ENCODE assay signal across 8 cellular contexts in the genomic region with DNA sequence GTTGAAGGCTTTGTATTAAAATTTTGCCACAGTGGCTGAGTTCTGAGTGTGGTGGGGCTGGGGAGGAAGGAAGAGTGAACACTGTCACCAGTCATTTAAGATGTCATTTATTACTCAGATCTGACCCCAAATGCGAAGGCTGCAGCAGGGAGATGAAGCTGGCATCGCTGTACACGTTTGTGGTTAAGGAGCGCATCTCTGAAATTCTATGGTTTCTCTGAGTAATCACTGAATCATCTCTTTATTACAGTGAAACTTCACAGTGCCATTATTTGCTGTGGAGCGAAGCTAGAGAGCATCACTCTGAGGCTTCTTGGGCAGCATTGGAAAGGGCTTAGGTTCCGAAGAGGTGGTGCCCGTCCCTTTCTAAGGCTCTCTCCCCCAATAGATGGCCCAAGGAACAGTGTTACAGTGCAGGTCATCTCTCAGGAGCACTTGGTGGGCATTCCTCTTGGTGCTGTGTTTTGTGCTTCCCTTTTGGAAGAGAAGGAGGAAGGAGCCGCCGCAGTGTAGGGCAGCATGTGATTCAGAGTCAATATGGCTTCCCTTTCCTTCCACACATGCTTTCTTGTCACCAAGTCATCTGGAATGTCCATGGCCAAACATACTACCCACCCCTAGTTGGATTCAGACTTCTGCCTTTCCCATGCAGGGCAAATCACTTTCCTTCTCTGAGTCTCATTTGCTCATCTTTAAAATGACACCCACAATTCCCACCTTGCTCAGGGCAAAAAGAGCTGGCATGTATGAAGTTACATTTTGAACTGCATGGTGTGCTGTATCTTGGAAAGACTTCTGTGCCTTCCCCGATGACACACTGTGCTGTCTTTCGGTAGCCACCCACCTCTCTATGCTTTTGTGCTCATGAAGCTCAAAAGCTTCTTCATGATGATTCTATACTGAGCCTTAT. TPM values are rescaled to one million over a fixed set of nuclear protein-coding genes. Genes with fewer than 3 reads are reported as not detected.
A peak's percentile ranks its signal among the peaks of the same experiment; 100 is the strongest.
DNase-seq lines count a peak whose midpoint lies in the region; ATAC-seq and TF ChIP-seq lines count a peak whose summit lies in the region.

No MANE protein-coding gene starts in this region.

- H2AK5ac ChIP-seq in neuronal stem cell (ENCODE audit: low read depth, low read length): no peak overlapping the region

- in situ Hi-C loops in KBM-7 (cut with MboI; ENCODE audit: low pct_unique_long_range_greater_than_20kb, low sequenced_read_pairs): no loop called here

- H3K79me1 ChIP-seq in neuronal stem cell (ENCODE audit: low read depth, low read length): no peaks in the 10 kb centered on the region

- no peak overlapping the region for H2BK5ac ChIP-seq in neuronal stem cell (ENCODE audit: low read length)

- H3K36me3 Mint-ChIP-seq in CD8-positive, alpha-beta memory T cell: peaks cover 0 to 5% (median 0%) of the 10 kb centered on the region in 3 donors
- H3K36me3 Mint-ChIP-seq in activated naive CD4-positive, alpha-beta T cell treated with anti-CD3 and anti-CD28 coated beads, Interleukin-2, amount 50 U/mL, for 24 hours: no peaks in the 10 kb centered on the region

- TF ChIP-seq CTCF in GM10266 (IDR thresholded peaks at IDR 0.05; ENCODE audit: control insufficient read depth, insufficient read depth, low read depth, missing control alignments) (no peak), right atrium auricular region (IDR thresholded peaks at IDR 0.05) (no peak)

- no peak overlapping the region for H4K8ac ChIP-seq in neuronal stem cell (ENCODE audit: low read depth, low read length)

- H2BK120ac ChIP-seq in neuronal stem cell (ENCODE audit: low read depth, low read length): no peak overlapping the region

- H2BK12ac ChIP-seq in neuronal stem cell (ENCODE audit: low read length): no peak overlapping the region

- no peaks in the 10 kb centered on the region for H3K9me3 Mint-ChIP-seq in CD8-positive, alpha-beta memory T cell
- no peaks in the 10 kb centered on the region for H3K9me3 Mint-ChIP-seq in activated naive CD4-positive, alpha-beta T cell treated with anti-CD3 and anti-CD28 coated beads, Interleukin-2, amount 50 U/mL, for 24 hours

- H3K9me3 ChIP-seq in CD8-positive, alpha-beta memory T cell (ENCODE audit: low read length): no peaks in the 10 kb centered on the region
- H3K9me3 ChIP-seq in neuronal stem cell (replicated peaks in 1 of 2; ENCODE audit: control insufficient read depth in 2 of 2, insufficient read depth in 1 of 2, low read depth in 1 of 2, low read length in 2 of 2) (no peaks in the 10 kb centered on the region), right atrium auricular region (no peaks in the 10 kb centered on the region)

- WGBS in neuronal stem cell (ENCODE audit: extremely low coverage in 2 of 2, insufficient read length in 2 of 2, insufficient replicate concordance in 1 of 2), 2 donors: no CpG with 5 or more reads among the region's 11 CpGs

- H3K9ac ChIP-seq in neuronal stem cell (ENCODE audit: low read depth, low read length, poor library complexity): no peak overlapping the region

- H3K27ac ChIP-seq in CD8-positive, alpha-beta memory T cell (ENCODE audit: low read depth, low read length): no peak overlapping the region
- H3K27ac ChIP-seq in neuronal stem cell (replicated peaks; ENCODE audit: low read length) (no peak overlapping the region), right atrium auricular region (no peak overlapping the region)

- no peak overlapping the region for H2AFZ ChIP-seq in neuronal stem cell (ENCODE audit: low read length)

- CTCF ChIA-PET in CD8-positive, alpha-beta memory T cell (lab: Charles Lee): interaction anchor here (0.6 to 3.0 kb wide), 8 partner anchors 9 to 323 kb away, joined by 3 to 11 read pairs (median 3); no protein-coding TSS in a partner anchor

- H3K4me2 ChIP-seq in neuronal stem cell (ENCODE audit: insufficient read depth, low read length, poor library complexity, severe bottlenecking): no peak overlapping the region

- H4K91ac ChIP-seq in neuronal stem cell (ENCODE audit: low read depth, low read length, poor library complexity): peak overlapping the region; percentile 56

- peak overlapping the region; percentile 18 for H3K4me3 ChIP-seq in CD8-positive, alpha-beta memory T cell (ENCODE audit: low read length)
- H3K4me3 ChIP-seq in neuronal stem cell (ENCODE audit: low read length in 2 of 2): no peak overlapping the region
- H3K4me3 ChIP-seq in right atrium auricular region: no peak overlapping the region

- no peaks in the 10 kb centered on the region for H3K27me3 ChIP-seq in CD8-positive, alpha-beta memory T cell (ENCODE audit: insufficient read depth, low read length, poor library complexity, severe bottlenecking)
- H3K27me3 ChIP-seq in neuronal stem cell (ENCODE audit: control insufficient read depth in 3 of 3, insufficient read depth in 3 of 3, low read depth in 1 of 3, low read length in 3 of 3) (peaks cover 0 to 3% (median 0%) of the 10 kb centered on the region in 3 experiments), right atrium auricular region (no peaks in the 10 kb centered on the region)

- peaks cover 33 to 54% (median 46%) of the 10 kb centered on the region in 3 donors for H3K4me1 Mint-ChIP-seq in CD8-positive, alpha-beta memory T cell
- peaks cover 68% of the 10 kb centered on the region for H3K4me1 Mint-ChIP-seq in activated naive CD4-positive, alpha-beta T cell treated with anti-CD3 and anti-CD28 coated beads, Interleukin-2, amount 50 U/mL, for 24 hours

- H3K4ac ChIP-seq in neuronal stem cell (ENCODE audit: low read length): no peak overlapping the region

- no peak overlapping the region for H3K14ac ChIP-seq in neuronal stem cell (ENCODE audit: low read length)

- H3K4me1 ChIP-seq in CD8-positive, alpha-beta memory T cell (ENCODE audit: insufficient read depth, low read length): peaks cover 16% of the 10 kb centered on the region
- H3K4me1 ChIP-seq in neuronal stem cell (ENCODE audit: control insufficient read depth in 2 of 2, insufficient read depth in 1 of 2, low read depth in 1 of 2, low read length in 2 of 2) (peaks cover 0 to 2% of the 10 kb centered on the region in 2 donors), right atrium auricular region (no peaks in the 10 kb centered on the region)

- H3K36me3 ChIP-seq in CD8-positive, alpha-beta memory T cell (ENCODE audit: insufficient read depth, low read length): no peaks in the 10 kb centered on the region
- no peaks in the 10 kb centered on the region for H3K36me3 ChIP-seq in neuronal stem cell (replicated peaks in 1 of 2; ENCODE audit: control insufficient read depth in 2 of 2, insufficient read depth in 2 of 2, low read length in 2 of 2)
- H3K36me3 ChIP-seq in right atrium auricular region: no peaks in the 10 kb centered on the region

- peak overlapping the region; percentile 14 for H2BK15ac ChIP-seq in neuronal stem cell (ENCODE audit: low read length)

- peaks cover 0 to 3% of the 10 kb centered on the region in 2 donors for H3K27me3 Mint-ChIP-seq in CD8-positive, alpha-beta memory T cell
- H3K27me3 Mint-ChIP-seq in activated naive CD4-positive, alpha-beta T cell treated with anti-CD3 and anti-CD28 coated beads, Interleukin-2, amount 50 U/mL, for 24 hours: no peaks in the 10 kb centered on the region

- no peak overlapping the region for H3K18ac ChIP-seq in neuronal stem cell (ENCODE audit: low read length)

- peak; percentile 12 to 84 (median 37) for DNase-seq in CD8-positive, alpha-beta memory T cell
- DNase-seq in SIG-M5 (lab: John Stamatoyannopoulos, UW) (peak; percentile 27), neuronal stem cell (ENCODE audit: low spot score) (no peak), GM10266 (ENCODE audit: extremely low spot score) (no peak), right atrium auricular region (ENCODE audit: low spot score) (no peak), KBM-7 (no peak)

- no peak overlapping the region for H3K23ac ChIP-seq in neuronal stem cell (ENCODE audit: low read depth, low read length, poor library complexity)

- POLR2A ChIA-PET in CD8-positive, alpha-beta memory T cell (lab: Charles Lee): no interaction called here

- H3K27ac Mint-ChIP-seq in CD8-positive, alpha-beta memory T cell: peak overlapping the region; percentile 65 to 97 (median 86)
- H3K27ac Mint-ChIP-seq in activated naive CD4-positive, alpha-beta T cell treated with anti-CD3 and anti-CD28 coated beads, Interleukin-2, amount 50 U/mL, for 24 hours: peak overlapping the region; percentile 99

- ATAC-seq in HG02588 (IDR thresholded peaks at IDR 0.05; ENCODE audit: unreplicated experiment): peak; percentile 63

- H3K4me3 Mint-ChIP-seq in CD8-positive, alpha-beta memory T cell: peak overlapping the region; percentile 2 to 82 (median 63)
- peak overlapping the region; percentile 82 for H3K4me3 Mint-ChIP-seq in activated naive CD4-positive, alpha-beta T cell treated with anti-CD3 and anti-CD28 coated beads, Interleukin-2, amount 50 U/mL, for 24 hours

RNA-seq across cellular contexts. Expression of a gene that starts 9.3 kb away (rescaled TPM):
- under 1 TPM; 0.46 to 0.86 TPM for total RNA-seq in CD8-positive, alpha-beta memory T cell
- polyA plus RNA-seq in CD8-positive, alpha-beta memory T cell: not detected
- not detected for polyA plus RNA-seq in neuronal stem cell (2013, experiment 1 of 2)
- polyA plus RNA-seq in neuronal stem cell (2013, experiment 2 of 2): not detected
- total RNA-seq in right atrium auricular region: not detected

RNA-seq across cellular contexts. Expression of a gene that starts 33.7 kb away (rescaled TPM):
- not detected for total RNA-seq in CD8-positive, alpha-beta memory T cell
- polyA plus RNA-seq in CD8-positive, alpha-beta memory T cell: not detected
- polyA plus RNA-seq in neuronal stem cell (2013, experiment 1 of 2): not detected
- polyA plus RNA-seq in neuronal stem cell (2013, experiment 2 of 2): not detected
- not detected for total RNA-seq in right atrium auricular region

Comparison
In these comparisons a context has a peak if more than half of its experiments do, and no peak if none do; other contexts are left out.
1. DNase-seq: peak in CD8-positive, alpha-beta memory T cell (5 of 5) and SIG-M5 (single experiment); none in neuronal stem cell (single experiment), GM10266 (single experiment), right atrium auricular region (single experiment) and KBM-7 (single experiment).